In genomic region chr13:69633044-69633443, GRCh38 we compare ENCODE assay signal across 21 cellular contexts.
"Had no signal": no experiment of that assay in that cellular context is flagged by ENCODE, and none has a peak within 500 bp of the region (broad histone marks: within the 10 kb centered on the region; RNA-seq: fewer than 3 reads in every experiment).

No MANE protein-coding gene starts in this region.

- H3K27ac ChIP-seq: SJSA1, SK-N-MC had no signal

- FAIRE-seq: RCC 7860 had no signal

- DNase-seq: Karpas-422, KG1, MG63, NCI-H1092 treated with DMSO at 0.1 percent for 48 hours, NCI-H1436, NCI-H187, NCI-H2029, NCI-H2081 treated with DMSO at 0.1 percent for 48 hours, NCI-H2171, NCI-H226, NCI-H446, NCI-H510A, NCI-H524 treated with DMSO at 0.1 percent for 48 hours, NCI-H69, NCI-H774, Right ventricle myocardium superior, RPMI8226, SIG-M5 had no signal

- H3K36me3 ChIP-seq: MG63, SJSA1 had no signal

- H3K9me3 ChIP-seq: MG63, SJSA1 had no signal

- H3K4me3 ChIP-seq: MG63, SJSA1, SK-N-MC had no signal

- H3K4me1 ChIP-seq: SJSA1 had no signal

- H3K27me3 ChIP-seq: MG63, SJSA1 had no signal
